15 cellular contexts compared by ENCODE assay signal in genomic region chr10:69972951-69973350, GRCh38.
A peak's percentile ranks its signal among the peaks of the same experiment; 100 is the strongest.
DNase-seq lines count a peak whose midpoint lies in the region; ATAC-seq and TF ChIP-seq lines count a peak whose summit lies in the region.
"Had no signal": no experiment of that assay in that cellular context is flagged by ENCODE, and none has a peak within 500 bp of the region (broad histone marks: within the 10 kb centered on the region; RNA-seq: fewer than 3 reads in every experiment).

No MANE protein-coding gene starts in this region.

- TF ChIP-seq CTCF in fibroblast of lung (conservative IDR thresholded peaks at IDR 0.05 in 1 of 2, IDR thresholded peaks at IDR 0.05 in 1 of 2; ENCODE audit: low read depth in 1 of 2, low read length in 2 of 2) (no peak), WERI-Rb-1 (IDR thresholded peaks at IDR 0.05; ENCODE audit: low read depth, low read length) (no peak)

- no peak overlapping the region for H2AFZ ChIP-seq in fibroblast of lung (ENCODE audit: low read length)

- H3K36me3 ChIP-seq in fibroblast of lung (ENCODE audit: control insufficient read depth, insufficient read depth, low read length) (no peaks in the 10 kb centered on the region), WERI-Rb-1 (no peaks in the 10 kb centered on the region)

- H3K4me1 ChIP-seq in fibroblast of lung (ENCODE audit: control insufficient read depth, extremely low read depth, insufficient read depth, low read length), result peaks cover 11% of the 10 kb centered on the region

- H3K9ac ChIP-seq in fibroblast of lung (ENCODE audit: insufficient read depth, low read length), result no peak overlapping the region

- H3K27ac ChIP-seq in fibroblast of lung (ENCODE audit: insufficient read depth, low read length), result peak overlapping the region; percentile 53
- no peak overlapping the region for H3K27ac ChIP-seq in WERI-Rb-1

- no peaks in the 10 kb centered on the region for H3K79me2 ChIP-seq in fibroblast of lung (ENCODE audit: control insufficient read depth, insufficient read depth, low read length)

- ATAC-seq in GM21423 (IDR thresholded peaks at IDR 0.05; ENCODE audit: unreplicated experiment), result no peak
- ATAC-seq: PC-3 had no signal

- H4K20me1 ChIP-seq in fibroblast of lung (ENCODE audit: control insufficient read depth, extremely low read depth, insufficient read depth, low read length), result no peaks in the 10 kb centered on the region

- peaks cover 8% of the 10 kb centered on the region for H3K27me3 ChIP-seq in fibroblast of lung (ENCODE audit: control insufficient read depth, insufficient read depth, low read length)
- no peaks in the 10 kb centered on the region for H3K27me3 ChIP-seq in WERI-Rb-1 (ENCODE audit: insufficient read depth, low read depth, severe bottlenecking)

- H3K9me3 ChIP-seq in fibroblast of lung (ENCODE audit: control insufficient read depth, insufficient read depth, low read depth, low read length), result no peaks in the 10 kb centered on the region
- no peaks in the 10 kb centered on the region for H3K9me3 ChIP-seq in WERI-Rb-1 (ENCODE audit: severe bottlenecking)

- H3K4me3 ChIP-seq in fibroblast of lung (replicated peaks in 1 of 4; ENCODE audit: control extremely low read depth in 1 of 4, insufficient read depth in 1 of 4, low read depth in 3 of 4, low read length in 4 of 4), result no peak overlapping the region
- H3K4me3 ChIP-seq in WERI-Rb-1 (ENCODE audit: low read depth, low read length), result no peak overlapping the region

- peak; percentile 71 for DNase-seq in EL
- peak; percentile 17 for DNase-seq in M059J (ENCODE audit: low read depth)
- peak; percentile 42 to 76 for DNase-seq in fibroblast of lung (ENCODE audit: low read depth in 2 of 2)
- no peak for DNase-seq in WERI-Rb-1
- no peak for DNase-seq in GOT3 (lab: John Stamatoyannopoulos, UW)
- no peak for DNase-seq in hippocampal formation (lab: John Stamatoyannopoulos, UW)
- DNase-seq: CD4-positive, CD25-positive, alpha-beta regulatory T cell; DMS79 treated with DMSO at 0.1 percent for 48 hours; KBM-7; NCI-H1048; NCI-H2107; NCI-H345; NCI-H748 treated with DMSO at 0.1 percent for 48 hours; PC-3 had no signal

- H3K4me2 ChIP-seq in fibroblast of lung (ENCODE audit: extremely low read depth, insufficient read depth, low read length), result peak overlapping the region; percentile 75

Comparison
In these comparisons a context has a peak if more than half of its experiments do, and no peak if none do; other contexts are left out.
1. DNase-seq: peak in EL (single experiment), M059J (single experiment) and fibroblast of lung (2 of 2); none in WERI-Rb-1 (single experiment), GOT3 (single experiment) and hippocampal formation (0 of 2).